ENCODE assay signal across 1 cellular context in genomic region chr10:43026039-43026973, GRCh38.
TF ChIP-seq lines count a peak whose summit lies in the region.

No MANE protein-coding gene starts in this region.

TF ChIP-seq in HepG2, 621 proteins besides CTCF, POLR2A, EP300 and RAD21:
- TF ChIP-seq ZNF281 (CRISPR knock-in tag; IDR thresholded peaks at IDR 0.05; ENCODE audit: borderline replicate concordance) (0 out of 2 replicates have a peak, but pooled peaks have one; percentile 49), ZNF720 (CRISPR knock-in tag; IDR thresholded peaks at IDR 0.05) (no peak), ONECUT2 (CRISPR knock-in tag; IDR thresholded peaks at IDR 0.05) (peak; percentile 92), FOXJ3 (CRISPR knock-in tag; IDR thresholded peaks at IDR 0.05; ENCODE audit: borderline replicate concordance) (no peak)
TF ChIP-seq in HepG2: peak in this region for 2.
